ENCODE assay signal across 18 cellular contexts in genomic region chr3:57142335-57142734, GRCh38. TPM values are rescaled to one million over a fixed set of nuclear protein-coding genes. Genes with fewer than 3 reads are reported as not detected.
A peak's percentile ranks its signal among the peaks of the same experiment; 100 is the strongest.
DNase-seq lines count a peak whose midpoint lies in the region; ATAC-seq and TF ChIP-seq lines count a peak whose summit lies in the region.
"Had no signal": no experiment of that assay in that cellular context is flagged by ENCODE, and none has a peak within 500 bp of the region (broad histone marks: within the 10 kb centered on the region; RNA-seq: fewer than 3 reads in every experiment).

No MANE protein-coding gene starts in this region.

- peak overlapping the region; percentile 5 for H3K27ac ChIP-seq in HUES48 (ENCODE audit: low read depth, low read length)
- H3K27ac ChIP-seq in rectal smooth muscle tissue (ENCODE audit: low read depth, low read length) = peak overlapping the region; percentile 48

- H3K4me1 Mint-ChIP-seq in WTC11 = peaks cover 66% of the 10 kb centered on the region
- H3K4me1 Mint-ChIP-seq: CD4-positive, alpha-beta memory T cell had no signal

- H3K9me3 Mint-ChIP-seq in WTC11 = no peaks in the 10 kb centered on the region
- H3K9me3 Mint-ChIP-seq: CD4-positive, alpha-beta memory T cell had no signal

- H3K9ac ChIP-seq in HUES48 (ENCODE audit: low read depth, low read length) = no peak overlapping the region
- no peak overlapping the region for H3K9ac ChIP-seq in rectal smooth muscle tissue (ENCODE audit: low read length)

- DNase-seq in WTC11 (ENCODE audit: low spot score) (peak; percentile 50), iPS-NIHi11 (ENCODE audit: low spot score) (peak; percentile 33), NCI-H128 (lab: John Stamatoyannopoulos, UW; ENCODE audit: unreplicated experiment) (no peak), KBM-7 (no peak)
- DNase-seq: BE2C; CD4-positive, alpha-beta memory T cell; DMS79; MM.1S; NCI-H1105; NCI-H187; NCI-H446; NCI-H82; SIG-M5 had no signal

- no peaks in the 10 kb centered on the region for H3K9me3 ChIP-seq in HUES48 (ENCODE audit: control insufficient read depth, insufficient read depth, low read length)
- H3K9me3 ChIP-seq: BE2C had no signal

- no peak overlapping the region for H3K27ac Mint-ChIP-seq in WTC11
- H3K27ac Mint-ChIP-seq: CD4-positive, alpha-beta memory T cell had no signal

- H3K36me3 Mint-ChIP-seq in WTC11 = no peaks in the 10 kb centered on the region
- H3K36me3 Mint-ChIP-seq: CD4-positive, alpha-beta memory T cell had no signal

- H3K4me1 ChIP-seq in HUES48 (ENCODE audit: control insufficient read depth, insufficient read depth, low read length) (peaks cover 25% of the 10 kb centered on the region), rectal smooth muscle tissue (ENCODE audit: control insufficient read depth, insufficient read depth, low read length) (peaks cover 4% of the 10 kb centered on the region)
- H3K4me1 ChIP-seq: BE2C had no signal

- TF ChIP-seq CTCF in WTC11 (IDR thresholded peaks at IDR 0.05) = no peak

- H3K4me3 ChIP-seq in HUES48 (ENCODE audit: low read depth, low read length) = no peak overlapping the region
- no peak overlapping the region for H3K4me3 ChIP-seq in rectal smooth muscle tissue (ENCODE audit: low read length)

- no peak overlapping the region; the same call in 1 of the 2 replicates for H3K4me3 Mint-ChIP-seq in WTC11
- H3K4me3 Mint-ChIP-seq: CD4-positive, alpha-beta memory T cell had no signal

- no peaks in the 10 kb centered on the region for H3K27me3 ChIP-seq in HUES48 (ENCODE audit: control insufficient read depth, insufficient read depth, low read length)
- no peaks in the 10 kb centered on the region for H3K27me3 ChIP-seq in rectal smooth muscle tissue (ENCODE audit: control insufficient read depth, insufficient read depth, low read length)
- H3K27me3 ChIP-seq: BE2C had no signal

- in situ Hi-C loops in KBM-7 (cut with MboI; ENCODE audit: low pct_unique_long_range_greater_than_20kb, low sequenced_read_pairs) = no loop called here

- POLR2A ChIA-PET in WTC11 (lab: Charles Lee) = interaction anchor here (1.6 kb wide), 1 partner anchor 12 kb away, joined by 9 read pairs; no protein-coding TSS in a partner anchor

- CTCF ChIA-PET in WTC11 (lab: Charles Lee) = interaction anchor here (1.0 to 2.1 kb wide), 3 partner anchors 16 to 32 kb away, joined by 3 to 8 read pairs (median 5); no protein-coding TSS in a partner anchor

- no peaks in the 10 kb centered on the region for H3K27me3 Mint-ChIP-seq in WTC11 (ENCODE audit: low read depth)

- no peaks in the 10 kb centered on the region for H3K36me3 ChIP-seq in HUES48 (ENCODE audit: control insufficient read depth, insufficient read depth, low read length)
- no peaks in the 10 kb centered on the region for H3K36me3 ChIP-seq in rectal smooth muscle tissue (ENCODE audit: control insufficient read depth, insufficient read depth, low read length)
- H3K36me3 ChIP-seq: BE2C had no signal

- ATAC-seq in WTC11 (peak; percentile 67), GM18517 (IDR thresholded peaks at IDR 0.05; ENCODE audit: unreplicated experiment) (no peak)
- ATAC-seq: HepG2, Panc1 had no signal

TF ChIP-seq in WTC11, 78 proteins besides CTCF, POLR2A, EP300 and RAD21:
- TF ChIP-seq, protein P1, sequence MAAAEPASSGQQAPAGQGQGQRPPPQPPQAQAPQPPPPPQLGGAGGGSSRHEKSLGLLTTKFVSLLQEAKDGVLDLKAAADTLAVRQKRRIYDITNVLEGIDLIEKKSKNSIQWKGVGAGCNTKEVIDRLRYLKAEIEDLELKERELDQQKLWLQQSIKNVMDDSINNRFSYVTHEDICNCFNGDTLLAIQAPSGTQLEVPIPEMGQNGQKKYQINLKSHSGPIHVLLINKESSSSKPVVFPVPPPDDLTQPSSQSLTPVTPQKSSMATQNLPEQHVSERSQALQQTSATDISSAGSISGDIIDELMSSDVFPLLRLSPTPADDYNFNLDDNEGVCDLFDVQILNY (CRISPR knock-in tag; IDR thresholded peaks at IDR 0.05) = no peak
- TF ChIP-seq KAT7 (CRISPR knock-in tag; IDR thresholded peaks at IDR 0.05; ENCODE audit: borderline replicate concordance) (no peak), OVOL2 (CRISPR knock-in tag; IDR thresholded peaks at IDR 0.05; ENCODE audit: borderline replicate concordance) (no peak), NR1H2 (CRISPR knock-in tag; IDR thresholded peaks at IDR 0.05) (no peak), ATF1 (CRISPR knock-in tag; IDR thresholded peaks at IDR 0.05) (no peak), GABPB1 (CRISPR knock-in tag; IDR thresholded peaks at IDR 0.05) (no peak), ZNF219 (CRISPR knock-in tag; IDR thresholded peaks at IDR 0.05; ENCODE audit: borderline replicate concordance) (no peak), PREB (CRISPR knock-in tag; IDR thresholded peaks at IDR 0.05; ENCODE audit: borderline replicate concordance) (no peak), NR2C2 (CRISPR knock-in tag; IDR thresholded peaks at IDR 0.05) (no peak), TEAD4 (CRISPR knock-in tag; IDR thresholded peaks at IDR 0.05) (no peak), ETV6 (CRISPR knock-in tag; IDR thresholded peaks at IDR 0.05) (no peak), TCF7 (CRISPR knock-in tag; IDR thresholded peaks at IDR 0.05; ENCODE audit: low read depth) (no peak)
- TF ChIP-seq, protein P2, sequence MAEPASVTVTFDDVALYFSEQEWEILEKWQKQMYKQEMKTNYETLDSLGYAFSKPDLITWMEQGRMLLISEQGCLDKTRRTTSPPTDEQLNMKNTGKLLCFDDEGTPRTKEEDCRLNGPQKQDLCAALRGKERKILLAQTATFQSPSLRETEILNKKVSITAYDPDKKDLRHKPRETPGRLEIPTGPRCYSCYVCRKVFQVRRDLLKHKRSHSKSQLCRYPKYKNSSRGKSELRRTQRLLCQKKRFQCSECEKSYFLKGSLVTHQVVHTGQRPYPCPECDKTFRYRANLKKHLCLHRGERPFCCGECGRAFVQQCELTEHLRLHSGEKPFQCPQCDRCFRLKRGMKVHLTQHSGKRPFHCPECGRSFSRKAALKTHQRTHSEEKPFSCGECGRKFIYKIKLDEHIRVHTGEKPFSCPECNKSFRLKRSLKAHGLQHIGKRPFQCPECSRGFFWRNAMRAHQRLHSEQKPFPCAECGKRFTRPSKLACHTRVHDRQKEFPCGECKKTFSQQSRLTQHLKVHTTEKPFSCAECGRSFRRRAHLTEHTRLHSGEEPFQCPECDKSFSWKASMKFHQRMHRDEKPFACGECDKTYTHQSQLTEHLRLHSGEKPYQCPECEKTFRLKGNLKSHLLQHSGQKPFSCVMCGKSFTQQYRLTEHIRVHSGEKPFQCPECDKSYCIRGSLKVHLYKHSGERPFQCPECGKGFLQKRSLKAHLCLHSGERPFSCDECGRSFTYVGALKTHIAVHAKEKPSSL (CRISPR knock-in tag; conservative IDR thresholded peaks at IDR 0.05) = no peak

RNA-seq across cellular contexts. Expression of gene IL17RD, which starts 22.8 kb away (rescaled TPM):
- total RNA-seq in WTC11 (2021) = 59.1 to 72.9 TPM (median 66.0 TPM) in 3 replicates
- total RNA-seq: CD4-positive, alpha-beta memory T cell had no signal

RNA-seq across cellular contexts. Expression of gene HESX1, which starts 57.4 kb away (rescaled TPM):
- 4.5 to 5.6 TPM (median 4.8 TPM) in 3 replicates for total RNA-seq in WTC11 (2021)
- total RNA-seq: CD4-positive, alpha-beta memory T cell had no signal

Comparison
In these comparisons a context has a peak if more than half of its experiments do, and no peak if none do; other contexts are left out.
1. DNase-seq: peak in WTC11 (single experiment) and iPS-NIHi11 (single experiment); none in NCI-H128 (single experiment) and KBM-7 (single experiment).